In the genomic region with DNA sequence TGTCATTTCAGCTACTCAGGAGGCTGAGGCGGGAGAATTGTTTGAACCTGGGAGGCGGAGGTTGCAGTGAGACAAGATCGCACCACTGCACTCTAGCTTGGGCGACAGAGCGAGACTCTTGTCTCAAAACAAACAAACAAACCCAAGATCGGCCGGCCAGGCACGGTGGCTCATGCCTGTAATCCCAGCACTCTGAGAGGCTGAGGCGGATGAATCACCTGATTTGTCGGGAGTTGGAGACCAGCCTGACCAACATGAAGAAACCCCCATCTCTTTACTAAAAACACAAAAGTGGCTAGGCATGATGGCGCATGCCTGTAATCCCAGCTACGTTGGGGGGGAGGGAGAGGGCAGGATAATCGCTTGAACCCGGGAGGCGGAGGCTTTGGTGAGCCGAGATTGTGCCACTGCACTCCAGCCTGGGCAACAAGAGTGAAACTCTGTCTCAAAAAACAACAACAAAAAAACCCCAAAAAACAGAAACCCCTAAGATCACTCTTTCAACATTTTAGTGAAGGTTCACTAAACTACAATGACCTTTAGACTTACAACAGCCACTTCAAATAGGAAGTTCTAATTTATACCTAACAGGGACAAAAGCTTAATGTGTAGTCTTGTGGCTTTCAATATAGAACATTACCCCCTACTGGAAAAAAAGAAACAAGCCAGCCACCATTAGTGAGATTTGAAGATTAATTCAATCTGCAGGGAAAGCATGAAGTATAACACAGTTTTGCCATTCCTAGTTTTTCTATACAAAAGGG, we compare ENCODE assay signal across 13 cellular contexts. TPM values are rescaled to one million over a fixed set of nuclear protein-coding genes. Genes with fewer than 3 reads are reported as not detected.
DNase-seq lines count a peak whose midpoint lies in the region; ATAC-seq and TF ChIP-seq lines count a peak whose summit lies in the region.
"Had no signal": no experiment of that assay in that cellular context is flagged by ENCODE, and none has a peak within 500 bp of the region (broad histone marks: within the 10 kb centered on the region; RNA-seq: fewer than 3 reads in every experiment).

No MANE protein-coding gene starts in this region.

- peak overlapping the region in 1 of 8 donors; percentile 28 for H3K4me3 Mint-ChIP-seq in CD4-positive, alpha-beta memory T cell
- H3K4me3 Mint-ChIP-seq: central memory CD8-positive, alpha-beta T cell had no signal

- no peak overlapping the region for H3K4me2 ChIP-seq in KMS-11

- no peaks in the 10 kb centered on the region for H3K27me3 Mint-ChIP-seq in CD4-positive, alpha-beta memory T cell
- H3K27me3 Mint-ChIP-seq: central memory CD8-positive, alpha-beta T cell had no signal

- CTCF ChIA-PET in CD4-positive, alpha-beta memory T cell (lab: Charles Lee; ENCODE audit: partially characterized antibody): interaction anchor here (1.2 to 2.4 kb wide), 4 partner anchors 9 to 25 kb away, joined by 3 to 11 read pairs (median 5); a partner anchor contains a TSS

- no peak for DNase-seq in CD4-positive, alpha-beta memory T cell
- no peak for DNase-seq in adipocyte (ENCODE audit: low read depth)
- DNase-seq in left lobe of liver (ENCODE audit: low spot score): no peak
- DNase-seq in Right ventricle myocardium inferior (ENCODE audit: missing footprints): no peak
- no peak for DNase-seq in NCI-H1092 (lab: John Stamatoyannopoulos, UW)
- DNase-seq: NCI-H446 treated with DMSO at 0.1 percent for 48 hours, psoas muscle had no signal

- H3K4me1 Mint-ChIP-seq in CD4-positive, alpha-beta memory T cell: peaks cover 42 to 76% (median 57%) of the 10 kb centered on the region in 4 donors

- H3K4me1 ChIP-seq in CD4-positive, alpha-beta memory T cell (ENCODE audit: insufficient read depth, low read length): peaks cover 69% of the 10 kb centered on the region
- H3K4me1 ChIP-seq in KMS-11 (ENCODE audit: low read depth, poor library complexity, severe bottlenecking) (peaks cover 53% of the 10 kb centered on the region), adipocyte (ENCODE audit: control insufficient read depth, insufficient read depth, low read length) (peaks cover 29% of the 10 kb centered on the region)

- H2AFZ ChIP-seq in KMS-11 (ENCODE audit: low read depth): no peak overlapping the region

- no peak overlapping the region for H3K9ac ChIP-seq in KMS-11
- peak overlapping the region; percentile 2 for H3K9ac ChIP-seq in adipocyte (ENCODE audit: low read length)

- H3K9me3 ChIP-seq in CD4-positive, alpha-beta memory T cell (ENCODE audit: control insufficient read depth in 1 of 2, low read length in 2 of 2): no peaks in the 10 kb centered on the region
- H3K9me3 ChIP-seq in adipocyte (ENCODE audit: control insufficient read depth, low read length): no peaks in the 10 kb centered on the region
- H3K9me3 ChIP-seq: psoas muscle, tibial nerve had no signal

- peak overlapping the region; percentile 36 to 99 (median 76) for H3K27ac Mint-ChIP-seq in CD4-positive, alpha-beta memory T cell

- peaks cover 70 to 81% of the 10 kb centered on the region in 2 donors for H3K36me3 Mint-ChIP-seq in CD4-positive, alpha-beta memory T cell

- peaks cover 7% of the 10 kb centered on the region for H4K20me1 ChIP-seq in KMS-11 (ENCODE audit: insufficient read depth)

- H3K36me3 ChIP-seq in CD4-positive, alpha-beta memory T cell (ENCODE audit: insufficient read depth, low read length): peaks cover 90% of the 10 kb centered on the region
- H3K36me3 ChIP-seq in KMS-11 (ENCODE audit: insufficient read depth): peaks cover 55% of the 10 kb centered on the region; the same call in 1 of the 2 replicates
- H3K36me3 ChIP-seq in adipocyte (ENCODE audit: control insufficient read depth, insufficient read depth, low read length, severe bottlenecking): peaks cover 100% of the 10 kb centered on the region

- no peaks in the 10 kb centered on the region for H3K27me3 ChIP-seq in CD4-positive, alpha-beta memory T cell (ENCODE audit: insufficient read depth, low read length)
- H3K27me3 ChIP-seq in KMS-11 (ENCODE audit: insufficient read depth, low read depth): no peaks in the 10 kb centered on the region
- H3K27me3 ChIP-seq in adipocyte (replicated peaks; ENCODE audit: control insufficient read depth, insufficient read depth, low read length): no peaks in the 10 kb centered on the region
- H3K27me3 ChIP-seq: tibial nerve had no signal

- no peak overlapping the region for H3K4me3 ChIP-seq in CD4-positive, alpha-beta memory T cell (ENCODE audit: low read length in 2 of 2)
- no peak overlapping the region for H3K4me3 ChIP-seq in KMS-11 (IDR thresholded peaks at IDR 0.05; ENCODE audit: insufficient read depth, low read depth, low read length)
- no peak overlapping the region for H3K4me3 ChIP-seq in adipocyte (ENCODE audit: low read length)
- H3K4me3 ChIP-seq: lung, psoas muscle, tibial nerve had no signal

- peak; percentile 51 for ATAC-seq in left lobe of liver
- no peak for ATAC-seq in HG02798 (IDR thresholded peaks at IDR 0.05; ENCODE audit: poor library complexity, unreplicated experiment)
- no peak for ATAC-seq in Right ventricle myocardium inferior
- no peak for ATAC-seq in GM21576 (IDR thresholded peaks at IDR 0.05; ENCODE audit: unreplicated experiment)

- peak; percentile 24; the same call in 1 of the 2 replicates for TF ChIP-seq CTCF in KMS-11 (conservative IDR thresholded peaks at IDR 0.05; ENCODE audit: low read depth, low read length)

- peaks cover 95% of the 10 kb centered on the region for H3K79me2 ChIP-seq in KMS-11 (ENCODE audit: insufficient read depth, low read depth)

- intact Hi-C loops in CD4-positive, alpha-beta memory T cell (cut with micrococcal nuclease): no loop called here
- intact Hi-C loops in Right ventricle myocardium inferior (cut with DNase I): no loop called here

- H3K27ac ChIP-seq in CD4-positive, alpha-beta memory T cell (ENCODE audit: low read depth, low read length): no peak overlapping the region
- no peak overlapping the region for H3K27ac ChIP-seq in KMS-11
- H3K27ac ChIP-seq: tibial nerve had no signal

- POLR2A ChIA-PET in CD4-positive, alpha-beta memory T cell (lab: Charles Lee; ENCODE audit: partially characterized antibody): interaction anchor here (0.9 kb wide), 1 partner anchor 25 kb away, joined by 4 read pairs; a partner anchor contains a TSS

- no peaks in the 10 kb centered on the region for H3K9me3 Mint-ChIP-seq in CD4-positive, alpha-beta memory T cell
- H3K9me3 Mint-ChIP-seq: central memory CD8-positive, alpha-beta T cell had no signal

RNA-seq across cellular contexts. Expression of a gene that starts 7.0 kb away (rescaled TPM):
- total RNA-seq in CD4-positive, alpha-beta memory T cell: 100 to 1,000 TPM; 144 to 171 TPM
- 100 to 1,000 TPM; 144 to 163 TPM for polyA plus RNA-seq in CD4-positive, alpha-beta memory T cell
- total RNA-seq in left lobe of liver (201 TPM), Right ventricle myocardium inferior (308 TPM)

RNA-seq across cellular contexts. Expression of a gene that starts 25.2 kb away (rescaled TPM):
- total RNA-seq in CD4-positive, alpha-beta memory T cell: 10 to 100 TPM; 42.6 to 46.5 TPM
- 10 to 100 TPM; 31.1 to 45.2 TPM for polyA plus RNA-seq in CD4-positive, alpha-beta memory T cell
- 28.1 TPM for total RNA-seq in left lobe of liver
- 90.6 TPM for total RNA-seq in Right ventricle myocardium inferior
